ENCODE assay signal across 8 cellular contexts in the genomic region with DNA sequence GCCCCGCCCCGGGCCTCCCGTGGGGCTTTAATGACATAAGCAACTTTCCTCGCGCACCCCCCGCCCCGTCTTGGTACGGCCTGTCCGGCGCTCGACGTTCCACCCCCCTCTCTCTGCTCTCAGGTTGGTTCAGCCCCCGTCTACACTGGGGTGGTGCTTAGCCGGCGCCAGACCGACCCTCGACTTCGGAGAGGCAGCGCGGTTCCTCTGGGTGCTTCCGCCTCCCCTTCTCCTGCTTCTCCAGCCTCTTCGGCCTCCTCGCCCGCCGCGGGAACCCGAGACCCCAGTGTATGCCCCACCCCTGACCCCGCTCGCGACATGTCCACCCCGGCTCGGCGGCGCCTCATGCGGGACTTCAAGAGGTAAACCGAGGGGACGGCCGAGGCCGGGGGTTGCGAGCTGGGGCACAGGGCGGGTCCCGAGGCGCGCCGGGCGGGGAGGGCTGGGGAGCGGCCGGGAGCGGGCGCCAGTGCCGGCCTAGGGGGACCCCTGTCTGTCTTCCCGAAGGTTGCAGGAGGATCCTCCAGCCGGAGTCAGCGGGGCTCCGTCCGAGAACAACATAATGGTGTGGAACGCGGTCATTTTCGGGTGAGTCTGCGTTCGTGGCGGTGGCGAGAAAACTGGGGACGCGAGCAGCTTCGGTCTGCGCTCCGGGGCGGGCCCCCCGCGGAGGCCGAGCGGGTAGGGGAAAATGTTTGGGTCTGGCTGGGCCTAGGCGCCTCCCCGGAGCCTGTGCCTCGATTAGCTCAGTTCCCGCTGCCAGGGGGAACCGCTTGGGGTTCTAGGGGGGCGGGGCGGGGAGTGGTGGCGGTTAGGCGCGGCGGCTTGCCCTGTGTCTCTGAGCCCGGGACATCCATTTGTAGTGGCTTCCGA. TPM values are rescaled to one million over a fixed set of nuclear protein-coding genes. Genes with fewer than 3 reads are reported as not detected.
DNase-seq lines count a peak whose midpoint lies in the region; ATAC-seq and TF ChIP-seq lines count a peak whose summit lies in the region.

TSS of gene UBE2A (plus strand) at position 170 of the 873 bp plus-strand sequence. CDS start at position 319, 149 bp downstream.

- H3K4me3 Mint-ChIP-seq in activated CD4-positive, alpha-beta T cell treated with anti-CD3 and anti-CD28 coated beads, Interleukin-2, amount 10 ng/mL, durations not matched to agents 24 days and 14 days = peak within 1 kb of the TSS; percentile 92

- intact Hi-C loops in activated CD4-positive, alpha-beta T cell treated with anti-CD3 and anti-CD28 coated beads, Interleukin-2, amount 10 ng/mL, durations not matched to agents 24 days and 14 days (cut with micrococcal nuclease) = loop anchor here (1.0 to 10.0 kb wide), 6 partner anchors 9 to 368 kb away; partner anchors contain the start of genes NKAP, NKRF, SEPTIN6 and STEEP1
- intact Hi-C loops in left colon (cut with DNase I, micrococcal nuclease) = no loop called here

- ATAC-seq in GM19351 (IDR thresholded peaks at IDR 0.05; ENCODE audit: unreplicated experiment) (peak; percentile 79), HG03520 (IDR thresholded peaks at IDR 0.05; ENCODE audit: unreplicated experiment) (peak; percentile 55), left colon (peak; percentile 90)

- peak within 1 kb of the TSS; percentile 85 for H3K4me3 ChIP-seq in coronary artery

- no peaks in the 10 kb centered on the region for H3K27me3 Mint-ChIP-seq in activated CD4-positive, alpha-beta T cell treated with anti-CD3 and anti-CD28 coated beads, Interleukin-2, amount 10 ng/mL, durations not matched to agents 24 days and 14 days

- DNase-seq in NCI-H526 treated with DMSO at 0.1 percent for 48 hours (lab: John Stamatoyannopoulos, UW) = peak; percentile 74
- peak; percentile 95 for DNase-seq in activated CD4-positive, alpha-beta T cell treated with anti-CD3 and anti-CD28 coated beads, Interleukin-2, amount 10 ng/mL, durations not matched to agents 24 days and 14 days
- peak; percentile 90 for DNase-seq in coronary artery (ENCODE audit: low spot score)
- peak; percentile 91 to 94 for DNase-seq in left colon
- peak; percentile 88 for DNase-seq in stimulated activated CD4-positive, alpha-beta T cell treated with anti-CD3 and anti-CD28 coated beads, Interleukin-1b, Interleukin-23, amount 100 ng/mL, for 48 hours

- TF ChIP-seq CTCF in C4-2B (conservative IDR thresholded peaks at IDR 0.05) (peak; percentile 40), coronary artery (IDR thresholded peaks at IDR 0.05) (peak; percentile 29)

- peak within 1 kb of the TSS; percentile 89 for H3K27ac Mint-ChIP-seq in activated CD4-positive, alpha-beta T cell treated with anti-CD3 and anti-CD28 coated beads, Interleukin-2, amount 10 ng/mL, durations not matched to agents 24 days and 14 days

- H3K36me3 Mint-ChIP-seq in activated CD4-positive, alpha-beta T cell treated with anti-CD3 and anti-CD28 coated beads, Interleukin-2, amount 10 ng/mL, durations not matched to agents 24 days and 14 days (ENCODE audit: low read depth) = peaks cover 6% of the 10 kb centered on the region

- H3K4me1 Mint-ChIP-seq in activated CD4-positive, alpha-beta T cell treated with anti-CD3 and anti-CD28 coated beads, Interleukin-2, amount 10 ng/mL, durations not matched to agents 24 days and 14 days = peaks cover 5% of the 10 kb centered on the region

- H3K9me3 Mint-ChIP-seq in activated CD4-positive, alpha-beta T cell treated with anti-CD3 and anti-CD28 coated beads, Interleukin-2, amount 10 ng/mL, durations not matched to agents 24 days and 14 days = no peaks in the 10 kb centered on the region

- H3K27ac ChIP-seq in C4-2B (peak within 1 kb of the TSS; percentile 90), coronary artery (peak within 1 kb of the TSS; percentile 81 to 96)

RNA-seq across cellular contexts. Expression of gene UBE2A, which starts in this region (rescaled TPM):
- total RNA-seq in activated CD4-positive, alpha-beta T cell treated with anti-CD3 and anti-CD28 coated beads, Interleukin-2, amount 10 ng/mL, durations not matched to agents 24 days and 14 days = 58.8 and 60.9 TPM in 2 replicates
- 10 to 100 TPM; 73.9 to 92.6 TPM for total RNA-seq in left colon

Comparison
In these comparisons a context has a peak if more than half of its experiments do, and no peak if none do; other contexts are left out.
1. Peak in every context shown above with its lines: DNase-seq, ATAC-seq, H3K4me3 ChIP-seq and H3K27ac ChIP-seq.